In genomic region chr2:126849486-126849885, GRCh38 we compare ENCODE assay signal across 21 cellular contexts. TPM values are rescaled to one million over a fixed set of nuclear protein-coding genes. Genes with fewer than 3 reads are reported as not detected.
DNase-seq lines count a peak whose midpoint lies in the region; ATAC-seq and TF ChIP-seq lines count a peak whose summit lies in the region.
"Had no signal": no experiment of that assay in that cellular context is flagged by ENCODE, and none has a peak within 500 bp of the region (broad histone marks: within the 10 kb centered on the region; RNA-seq: fewer than 3 reads in every experiment).

No MANE protein-coding gene starts in this region.

- no peak overlapping the region for H3K4ac ChIP-seq in trophoblast cell (ENCODE audit: low read depth, low read length)

- intact Hi-C loops in right cardiac atrium (cut with DNase I): no loop called here

- no peaks in the 10 kb centered on the region for H3K79me2 ChIP-seq in trophoblast cell (ENCODE audit: control insufficient read depth, insufficient read depth, low read length, poor library complexity)

- H3K9ac ChIP-seq in trophoblast cell (ENCODE audit: low read length): no peak overlapping the region

- H3K18ac ChIP-seq in trophoblast cell (ENCODE audit: low read length): no peak overlapping the region

- no peak overlapping the region for H2BK12ac ChIP-seq in trophoblast cell (ENCODE audit: low read length)

- H2BK5ac ChIP-seq in trophoblast cell (ENCODE audit: low read depth, low read length, poor library complexity): no peak overlapping the region

- no peak overlapping the region for H3K14ac ChIP-seq in trophoblast cell (ENCODE audit: low read length)

- H3K23ac ChIP-seq in trophoblast cell (ENCODE audit: low read length): peak overlapping the region; percentile 76

- H2AK5ac ChIP-seq in trophoblast cell (ENCODE audit: low read length): no peak overlapping the region

- no peak overlapping the region for H4K91ac ChIP-seq in trophoblast cell (ENCODE audit: low read depth, low read length)

- no peaks in the 10 kb centered on the region for H3K79me1 ChIP-seq in trophoblast cell (ENCODE audit: low read length)

- no peak overlapping the region for H3K4me2 ChIP-seq in trophoblast cell (ENCODE audit: low read length)

- H4K12ac ChIP-seq in trophoblast cell (ENCODE audit: low read depth, low read length): no peak overlapping the region

- WGBS in right cardiac atrium: 51% methylated on average over 4 of the region's 4 CpGs
- 72 to 79% methylated on average over 4 of the region's 4 CpGs for WGBS in lung, 2 donors
- WGBS in trophoblast cell (ENCODE audit: extremely low coverage, insufficient coverage, insufficient read length): no CpG with 5 or more reads among the region's 4 CpGs

- H3K9me3 ChIP-seq in right atrium auricular region (no peaks in the 10 kb centered on the region), right cardiac atrium (ENCODE audit: control insufficient read depth, low read length) (no peaks in the 10 kb centered on the region), lung (ENCODE audit: control insufficient read depth in 2 of 2, insufficient read depth in 1 of 2, low read length in 1 of 2) (no peaks in the 10 kb centered on the region), trophoblast cell (ENCODE audit: insufficient read depth, low read depth, low read length) (no peaks in the 10 kb centered on the region)
- H3K9me3 ChIP-seq: BE2C, HAP-1 had no signal

- DNase-seq in right atrium auricular region (ENCODE audit: low spot score) (peak; percentile 40), right cardiac atrium (no peak), lung (ENCODE audit: low spot score) (peak; percentile 24), trophoblast cell (no peak), SW 1271 (lab: John Stamatoyannopoulos, UW) (no peak)
- DNase-seq: BE2C; C1 segment of cervical spinal cord; CD4-positive, CD25-positive, alpha-beta regulatory T cell; CD8-positive, alpha-beta memory T cell; COR-L47; DMS 273 treated with DMSO at 0.1 percent for 48 hours; DND-41; EL; IMR-90 had no signal

- no peak for ATAC-seq in right cardiac atrium
- no peak for ATAC-seq in lung (ENCODE audit: insufficient read depth, low FRiP score)
- no peak for ATAC-seq in HG03095 (IDR thresholded peaks at IDR 0.05; ENCODE audit: unreplicated experiment)
- no peak for ATAC-seq in HG02840 (IDR thresholded peaks at IDR 0.05; ENCODE audit: low FRiP score, unreplicated experiment)
- ATAC-seq: GM12878 had no signal

- H4K8ac ChIP-seq in trophoblast cell (ENCODE audit: low read depth, low read length): no peak overlapping the region

- H3K4me1 ChIP-seq in right atrium auricular region (no peaks in the 10 kb centered on the region), right cardiac atrium (ENCODE audit: control insufficient read depth, insufficient read depth, low read length) (no peaks in the 10 kb centered on the region), lung (ENCODE audit: control insufficient read depth in 2 of 2, insufficient read depth in 2 of 2, low read length in 2 of 2) (no peaks in the 10 kb centered on the region), trophoblast cell (ENCODE audit: control insufficient read depth in 1 of 2, insufficient read depth in 2 of 2, low read length in 2 of 2) (no peaks in the 10 kb centered on the region)
- H3K4me1 ChIP-seq: BE2C, HAP-1 had no signal

- TF ChIP-seq CTCF in right atrium auricular region (IDR thresholded peaks at IDR 0.05) (no peak), lung (IDR thresholded peaks at IDR 0.05; ENCODE audit: control extremely low read depth, extremely low read depth) (no peak)

- H3K36me3 ChIP-seq in right atrium auricular region (no peaks in the 10 kb centered on the region), lung (ENCODE audit: control insufficient read depth in 2 of 2, insufficient read depth in 2 of 2, low read length in 2 of 2) (no peaks in the 10 kb centered on the region), trophoblast cell (ENCODE audit: control insufficient read depth in 1 of 2, insufficient read depth in 2 of 2, low read length in 2 of 2) (no peaks in the 10 kb centered on the region)
- H3K36me3 ChIP-seq: BE2C, HAP-1 had no signal

- no peak overlapping the region for H2BK120ac ChIP-seq in trophoblast cell (ENCODE audit: insufficient read depth, low read length, poor library complexity)

- H2AFZ ChIP-seq in trophoblast cell (ENCODE audit: insufficient read depth, low read length, poor library complexity): no peak overlapping the region

- H3K4me3 ChIP-seq in right atrium auricular region (no peak overlapping the region), right cardiac atrium (ENCODE audit: low read length) (no peak overlapping the region), lung (no peak overlapping the region), trophoblast cell (ENCODE audit: low read depth, low read length) (no peak overlapping the region)
- H3K4me3 ChIP-seq: GM12878, HAP-1 had no signal

- no peaks in the 10 kb centered on the region for H3K27me3 ChIP-seq in right atrium auricular region
- no peaks in the 10 kb centered on the region for H3K27me3 ChIP-seq in right cardiac atrium (ENCODE audit: control insufficient read depth, insufficient read depth)
- no peaks in the 10 kb centered on the region for H3K27me3 ChIP-seq in lung (ENCODE audit: control insufficient read depth, insufficient read depth)
- no peaks in the 10 kb centered on the region for H3K27me3 ChIP-seq in trophoblast cell (ENCODE audit: insufficient read depth, low read length)
- H3K27me3 ChIP-seq: BE2C had no signal

- no peak overlapping the region for H3K27ac ChIP-seq in right atrium auricular region
- no peak overlapping the region for H3K27ac ChIP-seq in right cardiac atrium (ENCODE audit: low read length)
- H3K27ac ChIP-seq in lung (ENCODE audit: low read depth in 1 of 2, low read length in 1 of 2): no peak overlapping the region
- no peak overlapping the region for H3K27ac ChIP-seq in trophoblast cell (ENCODE audit: low read depth, low read length)

RNA-seq across cellular contexts. Expression of gene TEX51, which starts 49.2 kb away (rescaled TPM):
- total RNA-seq in right atrium auricular region (not detected), right cardiac atrium (not detected), lung (not detected)
- polyA plus RNA-seq in right cardiac atrium (not detected), lung (not detected)
- not detected in 2 replicates for polyA plus RNA-seq in trophoblast cell (2013)
- total RNA-seq: A172; CD4-positive, CD25-positive, alpha-beta regulatory T cell; CD8-positive, alpha-beta memory T cell; G401; GM12878; H4; IMR-90 had no signal
- polyA plus RNA-seq: CD4-positive, CD25-positive, alpha-beta regulatory T cell; CD8-positive, alpha-beta memory T cell; GM12878; IMR-90 had no signal

Comparison
In these comparisons a context has a peak if more than half of its experiments do, and no peak if none do; other contexts are left out.
1. DNase-seq: peak in right atrium auricular region (single experiment) and lung (single experiment); none in right cardiac atrium (0 of 3), trophoblast cell (0 of 2) and SW 1271 (0 of 2).